Comparison of ENCODE assay signal across 7 cellular contexts in genomic region chr12:56029666-56030293, GRCh38. TPM values are rescaled to one million over a fixed set of nuclear protein-coding genes. Genes with fewer than 3 reads are reported as not detected.
A peak's percentile ranks its signal among the peaks of the same experiment; 100 is the strongest.
DNase-seq lines count a peak whose midpoint lies in the region; ATAC-seq, FAIRE-seq and TF ChIP-seq lines count a peak whose summit lies in the region.

No MANE protein-coding gene starts in this region.

- H3K36me3 Mint-ChIP-seq in immature natural killer cell, result peaks cover 6 to 28% (median 21%) of the 10 kb centered on the region in 3 donors

- peak; percentile 60 for ATAC-seq in HG03354 (IDR thresholded peaks at IDR 0.05; ENCODE audit: poor library complexity, severe bottlenecking, unreplicated experiment)
- peak; percentile 24 for ATAC-seq in stimulated activated naive CD8-positive, alpha-beta T cell treated with anti-CD3 and anti-CD28 coated beads, Interleukin-15, amount 100 ng/mL, for 72 hours

- H3K27ac ChIP-seq in ascending aorta, result no peak overlapping the region

- peak; percentile 36 to 61 (median 57) for TF ChIP-seq CTCF in ascending aorta (IDR thresholded peaks at IDR 0.05)

- intact Hi-C loops in ascending aorta (cut with DNase I), result loop anchor here (1.0 kb wide), 1 partner anchor 33 kb away; no protein-coding TSS in a partner anchor

- no peak for FAIRE-seq in RCC 7860 (lab: Jason Lieb, UNC)

- H3K4me1 ChIP-seq in ascending aorta, result no peaks in the 10 kb centered on the region

- H3K4me1 Mint-ChIP-seq in immature natural killer cell, result no peaks in the 10 kb centered on the region
- H3K4me1 Mint-ChIP-seq in stimulated activated naive CD8-positive, alpha-beta T cell treated with anti-CD3 and anti-CD28 coated beads, Interleukin-15, amount 100 ng/mL, for 72 hours, result peaks cover 92% of the 10 kb centered on the region

- H3K27me3 Mint-ChIP-seq in immature natural killer cell (ENCODE audit: low read depth in 3 of 3), result peaks cover 0 to 3% (median 0%) of the 10 kb centered on the region in 3 donors
- no peaks in the 10 kb centered on the region for H3K27me3 Mint-ChIP-seq in stimulated activated naive CD8-positive, alpha-beta T cell treated with anti-CD3 and anti-CD28 coated beads, Interleukin-15, amount 100 ng/mL, for 72 hours

- H3K4me3 Mint-ChIP-seq in immature natural killer cell, result no peak overlapping the region
- no peak overlapping the region for H3K4me3 Mint-ChIP-seq in stimulated activated naive CD8-positive, alpha-beta T cell treated with anti-CD3 and anti-CD28 coated beads, Interleukin-15, amount 100 ng/mL, for 72 hours

- DNase-seq in ELR (ENCODE audit: low read depth), result peak; percentile 77
- DNase-seq in RCC 7860 (ENCODE audit: low spot score), result peak; percentile 24
- no peak for DNase-seq in ascending aorta (ENCODE audit: low spot score in 2 of 2)
- peak in 2 of 3 donors; percentile 35 to 36 for DNase-seq in immature natural killer cell
- peak; percentile 41 to 44 for DNase-seq in stimulated activated naive CD8-positive, alpha-beta T cell treated with anti-CD3 and anti-CD28 coated beads, Interleukin-15, amount 100 ng/mL, for 72 hours
- DNase-seq in A172 (ENCODE audit: low spot score), result no peak

- H3K27me3 ChIP-seq in ascending aorta, result no peaks in the 10 kb centered on the region

- no peaks in the 10 kb centered on the region for H3K9me3 ChIP-seq in ascending aorta

- H3K4me3 ChIP-seq in ascending aorta, result no peak overlapping the region

- H3K36me3 ChIP-seq in ascending aorta, result peaks cover 31 to 50% of the 10 kb centered on the region in 2 donors

- peak overlapping the region in 1 of 6 donors; percentile 52 for H3K27ac Mint-ChIP-seq in immature natural killer cell
- no peak overlapping the region for H3K27ac Mint-ChIP-seq in stimulated activated naive CD8-positive, alpha-beta T cell treated with anti-CD3 and anti-CD28 coated beads, Interleukin-15, amount 100 ng/mL, for 72 hours

- H3K9me3 Mint-ChIP-seq in immature natural killer cell, result no peaks in the 10 kb centered on the region
- H3K9me3 Mint-ChIP-seq in stimulated activated naive CD8-positive, alpha-beta T cell treated with anti-CD3 and anti-CD28 coated beads, Interleukin-15, amount 100 ng/mL, for 72 hours, result no peaks in the 10 kb centered on the region

RNA-seq across cellular contexts. Expression of gene IKZF4, which starts 8.9 kb away (rescaled TPM):
- 1.6 TPM for total RNA-seq in ascending aorta
- polyA plus RNA-seq in immature natural killer cell, result 1 to 10 TPM in 1 of 3 donors, not detected in 2; 1.0 TPM
- total RNA-seq in A172 (2014; rRNA removed; shearing (Covaris generic)), result 1.4 and 2.4 TPM in 2 replicates

RNA-seq across cellular contexts. Expression of gene RPS26, which starts 11.9 kb away (rescaled TPM):
- 877 TPM for total RNA-seq in ascending aorta
- polyA plus RNA-seq in immature natural killer cell, result 100 to 1,000 TPM; 294 to 705 (median 698) TPM
- total RNA-seq in A172 (2014; rRNA removed; shearing (Covaris generic)), result 358 and 1,165 TPM in 2 replicates

RNA-seq across cellular contexts. Expression of gene SUOX, which starts 32.7 kb away (rescaled TPM):
- total RNA-seq in ascending aorta, result 5.4 TPM
- 1 to 10 TPM; 3.5 to 5.9 (median 5.9) TPM for polyA plus RNA-seq in immature natural killer cell
- total RNA-seq in A172 (2014; rRNA removed; shearing (Covaris generic)), result 8.9 and 14.4 TPM in 2 replicates

RNA-seq across cellular contexts. Expression of gene ERBB3, which starts 50.2 kb away (rescaled TPM):
- total RNA-seq in ascending aorta, result 3.2 TPM
- not detected for polyA plus RNA-seq in immature natural killer cell
- total RNA-seq in A172 (2014; rRNA removed; shearing (Covaris generic)), result 0.64 and 2.4 TPM in 2 replicates

RNA-seq across cellular contexts. Expression of gene RAB5B, which starts 55.9 kb away (rescaled TPM):
- 48.0 TPM for total RNA-seq in ascending aorta
- 10 to 100 TPM; 54.6 to 80.6 (median 76.9) TPM for polyA plus RNA-seq in immature natural killer cell
- 47.8 and 50.1 TPM in 2 replicates for total RNA-seq in A172 (2014; rRNA removed; shearing (Covaris generic))

Comparison
In these comparisons a context has a peak if more than half of its experiments do, and no peak if none do; other contexts are left out.
1. DNase-seq: peak in ELR (single experiment), RCC 7860 (single experiment), immature natural killer cell (2 of 3) and stimulated activated naive CD8-positive, alpha-beta T cell treated with anti-CD3 and anti-CD28 coated beads, Interleukin-15, amount 100 ng/mL, for 72 hours (2 of 2); none in ascending aorta (0 of 2) and A172 (single experiment).